13 cellular contexts compared by ENCODE assay signal in the genomic region with DNA sequence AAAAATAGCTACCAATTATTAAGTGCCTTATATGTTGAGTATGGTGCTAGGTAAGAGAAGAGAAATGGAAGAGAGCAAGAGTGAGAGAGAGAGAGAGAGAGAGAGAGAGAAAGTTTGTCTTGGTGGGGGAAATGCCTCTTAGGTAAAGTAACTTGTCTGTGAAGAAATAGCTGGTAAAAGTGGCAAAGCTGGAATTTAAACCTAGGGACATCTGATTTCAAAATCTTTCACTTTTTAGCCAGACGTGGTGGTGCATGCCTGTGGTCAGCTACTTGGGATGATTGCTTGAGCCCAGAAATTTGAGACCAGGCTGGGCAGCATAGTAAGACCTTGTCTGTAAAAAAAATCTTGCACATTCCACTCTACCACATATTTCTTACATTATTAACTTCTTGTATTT. TPM values are rescaled to one million over a fixed set of nuclear protein-coding genes. Genes with fewer than 3 reads are reported as not detected.
DNase-seq lines count a peak whose midpoint lies in the region; ATAC-seq and TF ChIP-seq lines count a peak whose summit lies in the region.
"Had no signal": no experiment of that assay in that cellular context is flagged by ENCODE, and none has a peak within 500 bp of the region (broad histone marks: within the 10 kb centered on the region; RNA-seq: fewer than 3 reads in every experiment).

No MANE protein-coding gene starts in this region.

- CTCF ChIA-PET in SK-N-SH (lab: Yijun Ruan, JAX), result no interaction called here

- no peak for TF ChIP-seq RAD21 in SK-N-SH (IDR thresholded peaks at IDR 0.05; ENCODE audit: low read length)

- POLR2A ChIA-PET in SK-N-SH (lab: Yijun Ruan, JAX), result interaction anchor here (0.6 kb wide), 1 partner anchor 377 kb away, joined by 3 read pairs; no protein-coding TSS in a partner anchor

- WGBS in GM23248 (ENCODE audit: low coverage in 1 of 2, low lambda C conversion rate in 2 of 2, missing lambda C conversion rate in 2 of 2), 2 experiments, result 0% methylated on average over 1 of the region's 1 CpG
- 0% methylated on average over 1 of the region's 1 CpG for whole genome bisulfite sequencing in SK-N-SH (ENCODE audit: low lambda C conversion rate)

- H3K4me1 ChIP-seq in GM23248 (ENCODE audit: insufficient read depth) (peaks cover 41% of the 10 kb centered on the region), SK-N-SH (ENCODE audit: control insufficient read depth in 1 of 2, insufficient read depth in 2 of 2, low read depth in 1 of 2, low read length in 1 of 2) (peaks cover 0 to 20% of the 10 kb centered on the region in 2 experiments; a peak in 3 of 4 replicates)
- H3K4me1 ChIP-seq: parathyroid adenoma had no signal

- H3K4me2 ChIP-seq in GM23248 (ENCODE audit: unreplicated experiment) (peak overlapping the region; percentile 70), SK-N-SH (peak overlapping the region; percentile 40; the same call in 1 of the 2 replicates)

- no peaks in the 10 kb centered on the region for H3K27me3 ChIP-seq in GM23248 (replicated peaks; ENCODE audit: insufficient read depth)
- no peaks in the 10 kb centered on the region for H3K27me3 ChIP-seq in SK-N-SH (ENCODE audit: insufficient read depth)

- ATAC-seq in HG03039 (IDR thresholded peaks at IDR 0.05; ENCODE audit: unreplicated experiment), result no peak
- ATAC-seq: activated CD4-positive, alpha-beta T cell treated with anti-CD3 and anti-CD28 coated beads for 36 hours had no signal

- H3K79me2 ChIP-seq in GM23248 (ENCODE audit: insufficient read depth), result no peaks in the 10 kb centered on the region
- H3K79me2 ChIP-seq in SK-N-SH (ENCODE audit: insufficient read depth), result no peaks in the 10 kb centered on the region
- H3K79me2 ChIP-seq: parathyroid adenoma had no signal

- H3K9me2 ChIP-seq in GM23248 (ENCODE audit: insufficient read depth) (no peaks in the 10 kb centered on the region), SK-N-SH (no peaks in the 10 kb centered on the region)

- no peaks in the 10 kb centered on the region for H3K36me3 ChIP-seq in GM23248 (ENCODE audit: low read depth)
- peaks cover 0 to 3% of the 10 kb centered on the region in 2 experiments for H3K36me3 ChIP-seq in SK-N-SH (replicated peaks in 1 of 2; ENCODE audit: control insufficient read depth in 1 of 2, insufficient read depth in 2 of 2, low read length in 1 of 2)

- H4K20me1 ChIP-seq in GM23248 (ENCODE audit: insufficient read depth), result no peaks in the 10 kb centered on the region
- H4K20me1 ChIP-seq in SK-N-SH (ENCODE audit: insufficient read depth), result no peaks in the 10 kb centered on the region

- no peak overlapping the region for H2AFZ ChIP-seq in GM23248
- H2AFZ ChIP-seq in SK-N-SH (ENCODE audit: low read depth), result no peak overlapping the region
- H2AFZ ChIP-seq: parathyroid adenoma had no signal

- no peak overlapping the region for H3K9ac ChIP-seq in GM23248
- H3K9ac ChIP-seq in SK-N-SH, result no peak overlapping the region; the same call in 1 of the 2 replicates
- H3K9ac ChIP-seq: parathyroid adenoma had no signal

- no peak overlapping the region for H3K4me3 ChIP-seq in GM23248
- H3K4me3 ChIP-seq in SK-N-SH (ENCODE audit: low read depth in 2 of 2, low read length in 1 of 2), result no peak overlapping the region
- no peak overlapping the region for H3K4me3 ChIP-seq in skeletal muscle cell (ENCODE audit: low read depth, low read length)

- peak; percentile 93 for DNase-seq in GM23248
- no peak for DNase-seq in SK-N-SH
- DNase-seq in fibroblast of peridontal ligament (ENCODE audit: extremely low read depth), result peak; percentile 99
- peak; percentile 79 for DNase-seq in skeletal muscle cell (ENCODE audit: low read depth)
- DNase-seq in NCI-H1694 treated with DMSO at 0.1 percent for 48 hours (lab: John Stamatoyannopoulos, UW), result no peak
- DNase-seq in OCI-M1 (lab: John Stamatoyannopoulos, UW), result no peak
- no peak for DNase-seq in OCI-M2 (lab: John Stamatoyannopoulos, UW; ENCODE audit: unreplicated experiment)
- DNase-seq: activated CD4-positive, alpha-beta T cell treated with anti-CD3 and anti-CD28 coated beads for 36 hours; glutamatergic neuron; NCI-H1105 treated with DMSO at 0.1 percent for 48 hours; NCI-H774 had no signal

- H3K27ac ChIP-seq in GM23248 (peak overlapping the region; percentile 34), SK-N-SH (ENCODE audit: low read depth in 2 of 2, low read length in 1 of 2) (peak overlapping the region; percentile 30 to 53; a peak in 3 of 4 replicates)
- H3K27ac ChIP-seq: parathyroid adenoma had no signal

- H3K9me3 ChIP-seq in GM23248 (ENCODE audit: low read depth), result no peaks in the 10 kb centered on the region
- no peaks in the 10 kb centered on the region for H3K9me3 ChIP-seq in SK-N-SH

- TF ChIP-seq CTCF in SK-N-SH (IDR thresholded peaks at IDR 0.05), result no peak

- in situ Hi-C loops in GM23248 (cut with MboI), result no loop called here

- peak in 1 of 2 experiments; percentile 50; a peak in 1 of 4 replicates for TF ChIP-seq EP300 in SK-N-SH (IDR thresholded peaks at IDR 0.05; ENCODE audit: borderline replicate concordance in 1 of 2, low read depth in 1 of 2, low read length in 1 of 2)

- peaks cover 24% of the 10 kb centered on the region for H3F3A ChIP-seq in GM23248 (ENCODE audit: insufficient read depth)
- H3F3A ChIP-seq in SK-N-SH (replicated peaks; ENCODE audit: insufficient read depth), result peaks cover 25% of the 10 kb centered on the region

TF ChIP-seq in SK-N-SH, 30 proteins besides CTCF, POLR2A, EP300 and RAD21 (continues in another document):
- TF ChIP-seq TEAD4 (IDR thresholded peaks at IDR 0.05; ENCODE audit: borderline replicate concordance, insufficient read depth) (peak; percentile 76), FOSL2 (IDR thresholded peaks at IDR 0.05; ENCODE audit: borderline replicate concordance, low read depth) (peak; percentile 30; the same call in 1 of the 2 replicates), RXRA (IDR thresholded peaks at IDR 0.05; ENCODE audit: borderline replicate concordance, low read depth) (peak; percentile 41; the same call in 1 of the 2 replicates), JUND (IDR thresholded peaks at IDR 0.05) (peak; percentile 37), SIN3A (IDR thresholded peaks at IDR 0.05; ENCODE audit: borderline replicate concordance, low read depth, low read length) (no peak), RCOR1 (IDR thresholded peaks at IDR 0.05; ENCODE audit: low read length) (no peak), MEF2A (IDR thresholded peaks at IDR 0.05; ENCODE audit: borderline replicate concordance, low read depth) (no peak), SMC3 (IDR thresholded peaks at IDR 0.05; ENCODE audit: low read depth, low read length) (no peak), POLR2AphosphoS5 (IDR thresholded peaks at IDR 0.05; ENCODE audit: low read depth, low read length) (no peak; the same call in 1 of the 2 replicates)
- TF ChIP-seq, protein P1, sequence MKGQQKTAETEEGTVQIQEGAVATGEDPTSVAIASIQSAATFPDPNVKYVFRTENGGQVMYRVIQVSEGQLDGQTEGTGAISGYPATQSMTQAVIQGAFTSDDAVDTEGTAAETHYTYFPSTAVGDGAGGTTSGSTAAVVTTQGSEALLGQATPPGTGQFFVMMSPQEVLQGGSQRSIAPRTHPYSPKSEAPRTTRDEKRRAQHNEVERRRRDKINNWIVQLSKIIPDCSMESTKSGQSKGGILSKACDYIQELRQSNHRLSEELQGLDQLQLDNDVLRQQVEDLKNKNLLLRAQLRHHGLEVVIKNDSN (IDR thresholded peaks at IDR 0.05; ENCODE audit: borderline replicate concordance, low read depth), result no peak
- TF ChIP-seq, protein P2, sequence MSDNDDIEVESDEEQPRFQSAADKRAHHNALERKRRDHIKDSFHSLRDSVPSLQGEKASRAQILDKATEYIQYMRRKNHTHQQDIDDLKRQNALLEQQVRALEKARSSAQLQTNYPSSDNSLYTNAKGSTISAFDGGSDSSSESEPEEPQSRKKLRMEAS (IDR thresholded peaks at IDR 0.05; ENCODE audit: low read depth), result 0 out of 2 replicates have a peak, but pooled peaks have one; percentile 35
- TF ChIP-seq, protein P3, sequence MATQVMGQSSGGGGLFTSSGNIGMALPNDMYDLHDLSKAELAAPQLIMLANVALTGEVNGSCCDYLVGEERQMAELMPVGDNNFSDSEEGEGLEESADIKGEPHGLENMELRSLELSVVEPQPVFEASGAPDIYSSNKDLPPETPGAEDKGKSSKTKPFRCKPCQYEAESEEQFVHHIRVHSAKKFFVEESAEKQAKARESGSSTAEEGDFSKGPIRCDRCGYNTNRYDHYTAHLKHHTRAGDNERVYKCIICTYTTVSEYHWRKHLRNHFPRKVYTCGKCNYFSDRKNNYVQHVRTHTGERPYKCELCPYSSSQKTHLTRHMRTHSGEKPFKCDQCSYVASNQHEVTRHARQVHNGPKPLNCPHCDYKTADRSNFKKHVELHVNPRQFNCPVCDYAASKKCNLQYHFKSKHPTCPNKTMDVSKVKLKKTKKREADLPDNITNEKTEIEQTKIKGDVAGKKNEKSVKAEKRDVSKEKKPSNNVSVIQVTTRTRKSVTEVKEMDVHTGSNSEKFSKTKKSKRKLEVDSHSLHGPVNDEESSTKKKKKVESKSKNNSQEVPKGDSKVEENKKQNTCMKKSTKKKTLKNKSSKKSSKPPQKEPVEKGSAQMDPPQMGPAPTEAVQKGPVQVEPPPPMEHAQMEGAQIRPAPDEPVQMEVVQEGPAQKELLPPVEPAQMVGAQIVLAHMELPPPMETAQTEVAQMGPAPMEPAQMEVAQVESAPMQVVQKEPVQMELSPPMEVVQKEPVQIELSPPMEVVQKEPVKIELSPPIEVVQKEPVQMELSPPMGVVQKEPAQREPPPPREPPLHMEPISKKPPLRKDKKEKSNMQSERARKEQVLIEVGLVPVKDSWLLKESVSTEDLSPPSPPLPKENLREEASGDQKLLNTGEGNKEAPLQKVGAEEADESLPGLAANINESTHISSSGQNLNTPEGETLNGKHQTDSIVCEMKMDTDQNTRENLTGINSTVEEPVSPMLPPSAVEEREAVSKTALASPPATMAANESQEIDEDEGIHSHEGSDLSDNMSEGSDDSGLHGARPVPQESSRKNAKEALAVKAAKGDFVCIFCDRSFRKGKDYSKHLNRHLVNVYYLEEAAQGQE (IDR thresholded peaks at IDR 0.05; ENCODE audit: low read depth, low read length), result 0 out of 2 replicates have a peak, but pooled peaks have one; percentile 18
- TF ChIP-seq, protein P4, sequence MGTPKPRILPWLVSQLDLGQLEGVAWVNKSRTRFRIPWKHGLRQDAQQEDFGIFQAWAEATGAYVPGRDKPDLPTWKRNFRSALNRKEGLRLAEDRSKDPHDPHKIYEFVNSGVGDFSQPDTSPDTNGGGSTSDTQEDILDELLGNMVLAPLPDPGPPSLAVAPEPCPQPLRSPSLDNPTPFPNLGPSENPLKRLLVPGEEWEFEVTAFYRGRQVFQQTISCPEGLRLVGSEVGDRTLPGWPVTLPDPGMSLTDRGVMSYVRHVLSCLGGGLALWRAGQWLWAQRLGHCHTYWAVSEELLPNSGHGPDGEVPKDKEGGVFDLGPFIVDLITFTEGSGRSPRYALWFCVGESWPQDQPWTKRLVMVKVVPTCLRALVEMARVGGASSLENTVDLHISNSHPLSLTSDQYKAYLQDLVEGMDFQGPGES (IDR thresholded peaks at IDR 0.05; ENCODE audit: low read depth, low read length), result no peak

RNA-seq across cellular contexts. Expression of a gene that starts 23.0 kb away (rescaled TPM):
- 36.0 and 45.6 TPM in 2 replicates for total RNA-seq in GM23248 (2014; rRNA removed; shearing (Covaris generic))
- 25.1 and 26.7 TPM in 2 replicates for polyA plus RNA-seq in GM23248 (2016; fragmentation: Nextera tagmentation; extraction: Ambion mirVana)
- polyA plus RNA-seq in SK-N-SH (2012; rRNA removed), result 30.3 and 38.1 TPM in 2 replicates
- 34.2 and 35.3 TPM in 2 replicates for polyA plus RNA-seq in SK-N-SH (2012; cell fraction: cytosol; rRNA removed)
- 21.2 and 28.0 TPM in 2 replicates for polyA plus RNA-seq in SK-N-SH (2012; cell fraction: nucleus; rRNA removed)

Comparison
In these comparisons a context has a peak if more than half of its experiments do, and no peak if none do; other contexts are left out.
1. DNase-seq: peak in GM23248 (single experiment), fibroblast of peridontal ligament (single experiment) and skeletal muscle cell (single experiment); none in SK-N-SH (single experiment), NCI-H1694 treated with DMSO at 0.1 percent for 48 hours (single experiment), OCI-M1 (single experiment) and OCI-M2 (single experiment).